14 cellular contexts compared by ENCODE assay signal in the genomic region with DNA sequence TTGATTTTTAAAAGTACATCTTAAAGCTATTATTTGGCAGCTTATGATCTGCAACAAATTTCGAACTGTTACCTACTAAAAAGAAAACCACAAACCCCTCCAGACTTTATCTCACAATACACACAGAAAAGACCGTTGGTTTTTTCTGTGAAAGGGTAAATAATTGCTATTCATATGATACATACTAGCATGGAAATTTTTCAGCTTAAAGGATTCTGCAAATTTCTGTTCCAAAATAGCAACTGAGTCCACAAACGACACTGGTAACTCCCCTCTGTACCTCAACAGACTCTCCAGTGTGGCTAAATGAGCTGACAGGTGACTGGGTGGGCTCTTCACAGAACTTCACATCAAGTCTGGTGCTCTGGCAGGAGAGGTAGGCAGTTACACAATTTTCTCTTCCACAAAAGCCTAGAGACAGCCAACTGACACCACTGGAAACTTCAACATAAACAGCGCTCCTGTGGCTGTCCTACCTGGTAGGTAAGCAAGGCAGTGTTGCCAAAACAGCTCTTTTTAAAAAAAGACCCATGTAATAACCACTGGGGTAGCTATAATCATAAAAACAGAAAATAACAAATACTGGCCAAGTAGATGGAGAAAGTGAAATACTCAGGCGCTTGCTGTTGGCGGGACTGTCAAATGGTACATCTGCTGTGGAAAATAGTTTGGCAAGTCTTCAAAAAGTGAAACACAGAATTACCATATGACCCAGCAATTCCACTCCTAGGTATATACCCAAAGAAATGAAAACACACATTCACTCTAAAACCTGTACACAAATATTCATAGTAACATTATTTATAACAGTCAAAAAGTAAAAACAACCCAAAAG. TPM values are rescaled to one million over a fixed set of nuclear protein-coding genes. Genes with fewer than 3 reads are reported as not detected.
DNase-seq lines count a peak whose midpoint lies in the region; ATAC-seq and TF ChIP-seq lines count a peak whose summit lies in the region.
"Had no signal": no experiment of that assay in that cellular context is flagged by ENCODE, and none has a peak within 500 bp of the region (broad histone marks: within the 10 kb centered on the region; RNA-seq: fewer than 3 reads in every experiment).

No MANE protein-coding gene starts in this region.

- H3K36me3 ChIP-seq in DND-41 (ENCODE audit: insufficient read depth, low read length) (peaks cover 4% of the 10 kb centered on the region; the same call in 1 of the 2 replicates), Loucy (ENCODE audit: insufficient read depth, low read length) (no peaks in the 10 kb centered on the region)
- H3K36me3 ChIP-seq: heart left ventricle had no signal

- peak overlapping the region; percentile 52 for H3K4me2 ChIP-seq in DND-41 (ENCODE audit: insufficient read depth, low read length)
- peak overlapping the region; percentile 84 for H3K4me2 ChIP-seq in Loucy (ENCODE audit: low read depth, low read length, poor library complexity, severe bottlenecking)

- peaks cover 97% of the 10 kb centered on the region for H3K79me2 ChIP-seq in DND-41 (ENCODE audit: insufficient read depth, low read length)
- H3K79me2 ChIP-seq in Loucy (ENCODE audit: insufficient read depth, low read length): peaks cover 89% of the 10 kb centered on the region

- H3K36me3 Mint-ChIP-seq in activated T-helper 2 cell treated with anti-CD3 and anti-CD28 coated beads, Interferon-gamma antibody, Interleukin-2, Interleukin-4, amounts not matched to agents 10 μg/mL and 5 μg/mL and 100 μg/mL, durations not matched to agents 14 hours and 24 hours and 36 hours (ENCODE audit: low read depth): peaks cover 28% of the 10 kb centered on the region
- H3K36me3 Mint-ChIP-seq in natural killer cell (no peaks in the 10 kb centered on the region), type B pancreatic cell (peaks cover 21% of the 10 kb centered on the region)

- peaks cover 42% of the 10 kb centered on the region for H3F3A ChIP-seq in Loucy (ENCODE audit: low read depth)

- H3K4me1 Mint-ChIP-seq in activated T-helper 2 cell treated with anti-CD3 and anti-CD28 coated beads, Interferon-gamma antibody, Interleukin-2, Interleukin-4, amounts not matched to agents 10 μg/mL and 5 μg/mL and 100 μg/mL, durations not matched to agents 14 hours and 24 hours and 36 hours (ENCODE audit: low read depth): peaks cover 90% of the 10 kb centered on the region
- H3K4me1 Mint-ChIP-seq in natural killer cell (peaks cover 88 to 97% of the 10 kb centered on the region in 2 donors), type B pancreatic cell (ENCODE audit: unreplicated experiment) (peaks cover 27% of the 10 kb centered on the region)

- DNase-seq in DND-41: peak; percentile 66
- no peak for DNase-seq in activated T-helper 2 cell treated with anti-CD3 and anti-CD28 coated beads, Interferon-gamma antibody, Interleukin-2, Interleukin-4, amounts not matched to agents 10 μg/mL and 5 μg/mL and 100 μg/mL, durations not matched to agents 14 hours and 24 hours and 36 hours (ENCODE audit: low spot score)
- no peak for DNase-seq in natural killer cell
- DNase-seq in type B pancreatic cell (ENCODE audit: extremely low spot score, unreplicated experiment): no peak
- DNase-seq in NCI-H1930 (lab: John Stamatoyannopoulos, UW): no peak
- DNase-seq: activated CD4-positive, CD25-positive, alpha-beta regulatory T cell treated with anti-CD3 and anti-CD28 coated beads, Interleukin-2, amount 50 U/mL, for 72 hours; amniotic stem cell; DMS153; heart left ventricle; NCI-H226; RPMI8226; stimulated activated CD4-positive, alpha-beta T cell treated with anti-CD3 and anti-CD28 coated beads, Interleukin-2, amount 100 ng/mL, for 48 hours had no signal

- H3K9me3 Mint-ChIP-seq in activated T-helper 2 cell treated with anti-CD3 and anti-CD28 coated beads, Interferon-gamma antibody, Interleukin-2, Interleukin-4, amounts not matched to agents 10 μg/mL and 5 μg/mL and 100 μg/mL, durations not matched to agents 14 hours and 24 hours and 36 hours: no peaks in the 10 kb centered on the region
- H3K9me3 Mint-ChIP-seq in natural killer cell (no peaks in the 10 kb centered on the region), type B pancreatic cell (peaks cover 6% of the 10 kb centered on the region)

- H2AFZ ChIP-seq in DND-41 (ENCODE audit: low read depth, low read length) (no peak overlapping the region), Loucy (ENCODE audit: low read length) (no peak overlapping the region)

- peak overlapping the region; percentile 97 for H3K27ac ChIP-seq in DND-41 (ENCODE audit: low read length)

- peak overlapping the region; percentile 8 for H3K4me3 Mint-ChIP-seq in activated T-helper 2 cell treated with anti-CD3 and anti-CD28 coated beads, Interferon-gamma antibody, Interleukin-2, Interleukin-4, amounts not matched to agents 10 μg/mL and 5 μg/mL and 100 μg/mL, durations not matched to agents 14 hours and 24 hours and 36 hours (ENCODE audit: low read depth)
- H3K4me3 Mint-ChIP-seq in natural killer cell (peak overlapping the region; percentile 78), type B pancreatic cell (no peak overlapping the region)

- peak overlapping the region; percentile 74 for H3K27ac Mint-ChIP-seq in activated T-helper 2 cell treated with anti-CD3 and anti-CD28 coated beads, Interferon-gamma antibody, Interleukin-2, Interleukin-4, amounts not matched to agents 10 μg/mL and 5 μg/mL and 100 μg/mL, durations not matched to agents 14 hours and 24 hours and 36 hours
- H3K27ac Mint-ChIP-seq in natural killer cell (peak overlapping the region; percentile 68 to 88), type B pancreatic cell (no peak overlapping the region)

- no peaks in the 10 kb centered on the region for H3K27me3 Mint-ChIP-seq in activated T-helper 2 cell treated with anti-CD3 and anti-CD28 coated beads, Interferon-gamma antibody, Interleukin-2, Interleukin-4, amounts not matched to agents 10 μg/mL and 5 μg/mL and 100 μg/mL, durations not matched to agents 14 hours and 24 hours and 36 hours (ENCODE audit: low read depth)
- H3K27me3 Mint-ChIP-seq in natural killer cell (ENCODE audit: low read depth in 2 of 2): no peaks in the 10 kb centered on the region
- no peaks in the 10 kb centered on the region for H3K27me3 Mint-ChIP-seq in type B pancreatic cell

- H3K4me1 ChIP-seq in DND-41 (ENCODE audit: insufficient read depth, low read length) (peaks cover 96% of the 10 kb centered on the region), Loucy (ENCODE audit: insufficient read depth, low read length, poor library complexity, severe bottlenecking) (peaks cover 97% of the 10 kb centered on the region)

- TF ChIP-seq CTCF in DND-41 (IDR thresholded peaks at IDR 0.05; ENCODE audit: borderline replicate concordance, extremely low read depth, low read length, poor library complexity, severe bottlenecking): no peak
- no peak for TF ChIP-seq CTCF in Loucy (conservative IDR thresholded peaks at IDR 0.05; ENCODE audit: low read length)
- no peak for TF ChIP-seq CTCF in natural killer cell (IDR thresholded peaks at IDR 0.05)
- no peak for TF ChIP-seq CTCF in type B pancreatic cell (conservative IDR thresholded peaks at IDR 0.05)

- H3K9me2 ChIP-seq in Loucy (replicated peaks; ENCODE audit: low read depth, low read length): no peaks in the 10 kb centered on the region

- H3K27me3 ChIP-seq in DND-41 (ENCODE audit: insufficient read depth, low read length, poor library complexity) (no peaks in the 10 kb centered on the region), Loucy (ENCODE audit: insufficient read depth, low read length, poor library complexity, severe bottlenecking) (no peaks in the 10 kb centered on the region)
- H3K27me3 ChIP-seq: heart left ventricle had no signal

- H3K4me3 ChIP-seq in DND-41 (ENCODE audit: low read depth in 1 of 2, low read length in 2 of 2): peak overlapping the region in 1 of 2 experiments; percentile 39; a peak in 2 of 4 replicates
- H3K4me3 ChIP-seq in Loucy (ENCODE audit: low read length, poor library complexity, severe bottlenecking): peak overlapping the region; percentile 69
- H3K4me3 ChIP-seq: heart left ventricle had no signal

- ATAC-seq in DND-41 (ENCODE audit: insufficient read depth, low read depth) (peak; percentile 55), natural killer cell (no peak)
- no peak for ATAC-seq in activated CD4-positive, CD25-positive, alpha-beta regulatory T cell treated with anti-CD3 and anti-CD28 coated beads, Interleukin-2, amount 50 U/mL, for 24 hours
- ATAC-seq: heart left ventricle had no signal

- H3K9ac ChIP-seq in DND-41 (ENCODE audit: low read depth, low read length) (peak overlapping the region; percentile 68), Loucy (ENCODE audit: low read depth, low read length, poor library complexity, severe bottlenecking) (peak overlapping the region; percentile 93)

- H3K9me3 ChIP-seq in DND-41 (ENCODE audit: insufficient read depth, low read length, severe bottlenecking): no peaks in the 10 kb centered on the region
- H3K9me3 ChIP-seq in Loucy (ENCODE audit: insufficient read depth, low read depth, low read length): no peaks in the 10 kb centered on the region
- H3K9me3 ChIP-seq: heart left ventricle had no signal

- peaks cover 18% of the 10 kb centered on the region; the same call in 1 of the 2 replicates for H4K20me1 ChIP-seq in DND-41 (ENCODE audit: insufficient read depth, low read length)
- H4K20me1 ChIP-seq in Loucy (ENCODE audit: insufficient read depth, low read length, poor library complexity, severe bottlenecking): peaks cover 70% of the 10 kb centered on the region

- intact Hi-C loops in activated T-helper 2 cell treated with anti-CD3 and anti-CD28 coated beads, Interferon-gamma antibody, Interleukin-2, Interleukin-4, amounts not matched to agents 10 μg/mL and 5 μg/mL and 100 μg/mL, durations not matched to agents 14 hours and 24 hours and 36 hours (cut with micrococcal nuclease): no loop called here
- intact Hi-C loops in natural killer cell (cut with micrococcal nuclease): loop anchor here (5.0 kb wide), 1 partner anchor 36 kb away; a partner anchor contains a TSS

RNA-seq across cellular contexts. Expression of a gene that starts 37.8 kb away (rescaled TPM):
- 122 and 133 TPM in 2 replicates for total RNA-seq in activated T-helper 2 cell treated with anti-CD3 and anti-CD28 coated beads, Interferon-gamma antibody, Interleukin-2, Interleukin-4, amounts not matched to agents 10 μg/mL and 5 μg/mL and 100 μg/mL, durations not matched to agents 14 hours and 24 hours and 36 hours
- total RNA-seq in natural killer cell: 10 to 100 TPM; 72.1 to 99.5 (median 73.7) TPM
- 66.3 and 103 TPM in 2 replicates for total RNA-seq in type B pancreatic cell (ENCODE audit: low replicate concordance)
